ENCODE assay signal across 3 cellular contexts in genomic region chr7:134315679-134316538, GRCh38.
TF ChIP-seq lines count a peak whose summit lies in the region.

No MANE protein-coding gene starts in this region.

TF ChIP-seq in GM23338, 12 proteins besides CTCF, POLR2A, EP300 and RAD21 (continued from another document and continues in another):
- no peak for TF ChIP-seq ETS1 (IDR thresholded peaks at IDR 0.05)
- TF ChIP-seq REST (IDR thresholded peaks at IDR 0.05; ENCODE audit: unreplicated experiment) = no peak
- TF ChIP-seq ZNF331 (CRISPR knock-in tag; IDR thresholded peaks at IDR 0.05; ENCODE audit: low read depth) = no peak
- no peak for TF ChIP-seq JUNB (IDR thresholded peaks at IDR 0.05; ENCODE audit: unreplicated experiment)
- TF ChIP-seq POLR2AphosphoS5 (IDR thresholded peaks at IDR 0.05; ENCODE audit: low read depth) = no peak
- no peak for TF ChIP-seq EZH2phosphoT487 (IDR thresholded peaks at IDR 0.05; ENCODE audit: unreplicated experiment)

TF ChIP-seq in SK-N-SH treated with all-trans-retinoic acid at 6 μM for 48 hours, 23 proteins besides CTCF, POLR2A, EP300 and RAD21 (continued from another document):
- no peak for TF ChIP-seq CREB5 (CRISPR knock-in tag; IDR thresholded peaks at IDR 0.05; ENCODE audit: low read depth)
- no peak for TF ChIP-seq PPARA (CRISPR knock-in tag; IDR thresholded peaks at IDR 0.05; ENCODE audit: borderline replicate concordance)
- no peak for TF ChIP-seq ISL1 (CRISPR knock-in tag; IDR thresholded peaks at IDR 0.05)
- TF ChIP-seq GLIS3 (CRISPR knock-in tag; IDR thresholded peaks at IDR 0.05) = no peak
- no peak for TF ChIP-seq SNAI2 (CRISPR knock-in tag; IDR thresholded peaks at IDR 0.05)
- TF ChIP-seq PATZ1 (CRISPR knock-in tag; IDR thresholded peaks at IDR 0.05; ENCODE audit: borderline replicate concordance) = no peak
- TF ChIP-seq POU6F1 (CRISPR knock-in tag; IDR thresholded peaks at IDR 0.05; ENCODE audit: borderline replicate concordance, low read depth) = no peak
TF ChIP-seq in SK-N-SH treated with all-trans-retinoic acid at 6 μM for 48 hours: peak in this region for 0.

TF ChIP-seq in endothelial cell of umbilical vein, 7 proteins besides CTCF, POLR2A, EP300 and RAD21 (continued from another document):
- TF ChIP-seq MAX (IDR thresholded peaks at IDR 0.05; ENCODE audit: insufficient read depth, insufficient read length) = no peak
TF ChIP-seq in endothelial cell of umbilical vein: peak in this region for 0.
